ENCODE assay signal across 28 cellular contexts in the genomic region with DNA sequence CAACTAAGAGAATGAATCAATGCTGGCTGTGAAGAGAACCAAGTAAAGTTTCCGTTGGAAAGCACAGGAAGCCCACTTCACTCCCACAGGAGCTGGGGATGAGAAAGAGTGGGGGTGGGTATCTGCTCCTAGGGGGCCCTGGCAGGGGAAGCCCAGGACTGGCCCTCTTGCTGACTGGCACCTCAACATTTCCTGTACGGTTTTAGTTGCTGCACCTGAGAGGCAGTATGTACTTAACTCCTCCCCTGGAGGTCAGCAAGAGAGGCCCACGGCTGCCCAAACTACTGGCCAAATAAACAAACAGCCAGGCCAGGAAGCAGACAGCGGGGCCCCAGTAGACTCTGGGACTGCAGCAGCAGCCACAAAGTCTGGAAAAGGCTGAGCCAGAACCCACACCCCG. TPM values are rescaled to one million over a fixed set of nuclear protein-coding genes. Genes with fewer than 3 reads are reported as not detected.
DNase-seq lines count a peak whose midpoint lies in the region; TF ChIP-seq lines count a peak whose summit lies in the region.
"Had no signal": no experiment of that assay in that cellular context is flagged by ENCODE, and none has a peak within 500 bp of the region (broad histone marks: within the 10 kb centered on the region; RNA-seq: fewer than 3 reads in every experiment).

No MANE protein-coding gene starts in this region.

- TF ChIP-seq CTCF in Loucy (conservative IDR thresholded peaks at IDR 0.05; ENCODE audit: low read length) (no peak), smooth muscle cell (IDR thresholded peaks at IDR 0.05; ENCODE audit: borderline replicate concordance, insufficient read depth, poor library complexity, severe bottlenecking) (no peak), brain microvascular endothelial cell (IDR thresholded peaks at IDR 0.05; ENCODE audit: low read depth, low read length, missing control alignments) (no peak)

- H3K79me2 ChIP-seq in Loucy (ENCODE audit: insufficient read depth, low read length) (no peaks in the 10 kb centered on the region), smooth muscle cell (ENCODE audit: low read depth) (no peaks in the 10 kb centered on the region), GM23248 (ENCODE audit: insufficient read depth) (no peaks in the 10 kb centered on the region)

- H3K9ac ChIP-seq in Loucy (ENCODE audit: low read depth, low read length, poor library complexity, severe bottlenecking), result peak overlapping the region; percentile 10
- no peak overlapping the region for H3K9ac ChIP-seq in smooth muscle cell (ENCODE audit: low read depth)
- H3K9ac ChIP-seq in GM23248, result no peak overlapping the region

- H3K4me1 ChIP-seq in Loucy (ENCODE audit: insufficient read depth, low read length, poor library complexity, severe bottlenecking) (peaks cover 19% of the 10 kb centered on the region), smooth muscle cell (ENCODE audit: low read depth) (no peaks in the 10 kb centered on the region), GM23248 (ENCODE audit: insufficient read depth) (no peaks in the 10 kb centered on the region)
- H3K4me1 ChIP-seq: pancreas, SJCRH30 had no signal

- H3K9me3 ChIP-seq in Loucy (ENCODE audit: insufficient read depth, low read depth, low read length) (no peaks in the 10 kb centered on the region), smooth muscle cell (replicated peaks; ENCODE audit: low read depth) (no peaks in the 10 kb centered on the region), GM23248 (ENCODE audit: low read depth) (no peaks in the 10 kb centered on the region)
- H3K9me3 ChIP-seq: pancreas, SJCRH30, suprapubic skin had no signal

- intact Hi-C loops in dendritic cell treated with granulocyte-macrophage colony-stimulating factor and Interleukin-4, amounts not matched to agents 40 ng/mL and 50 ng/mL, for 4 days (cut with micrococcal nuclease), result no loop called here

- H3K27me3 ChIP-seq in Loucy (ENCODE audit: insufficient read depth, low read length, poor library complexity, severe bottlenecking), result no peaks in the 10 kb centered on the region
- H3K27me3 ChIP-seq in smooth muscle cell (ENCODE audit: low read depth), result no peaks in the 10 kb centered on the region
- H3K27me3 ChIP-seq in brain microvascular endothelial cell (replicated peaks), result no peaks in the 10 kb centered on the region
- H3K27me3 ChIP-seq in GM23248 (replicated peaks; ENCODE audit: insufficient read depth), result no peaks in the 10 kb centered on the region
- H3K27me3 ChIP-seq: pancreas, SJCRH30, suprapubic skin had no signal

- H3K9me3 Mint-ChIP-seq in dendritic cell treated with granulocyte-macrophage colony-stimulating factor and Interleukin-4, amounts not matched to agents 40 ng/mL and 50 ng/mL, for 4 days, result no peaks in the 10 kb centered on the region
- H3K9me3 Mint-ChIP-seq: activated naive CD4-positive, alpha-beta T cell treated with anti-CD3 and anti-CD28 coated beads for 36 hours; activated T-cell treated with anti-CD3 and anti-CD28 coated beads, Interleukin-2, amount 50 U/mL, for 4 hours; memory B cell; naive thymus-derived CD4-positive, alpha-beta T cell; stimulated activated effector memory CD8-positive, alpha-beta T cell treated with anti-CD3 and anti-CD28 coated beads, Interleukin-12 subunit alpha, Interleukin-12 subunit beta, amount 100 ng/mL, for 72 hours had no signal

- peaks cover 25% of the 10 kb centered on the region for H3K27me3 Mint-ChIP-seq in dendritic cell treated with granulocyte-macrophage colony-stimulating factor and Interleukin-4, amounts not matched to agents 40 ng/mL and 50 ng/mL, for 4 days

- no peaks in the 10 kb centered on the region for H4K20me1 ChIP-seq in Loucy (ENCODE audit: insufficient read depth, low read length, poor library complexity, severe bottlenecking)
- no peaks in the 10 kb centered on the region for H4K20me1 ChIP-seq in smooth muscle cell (ENCODE audit: low read depth)
- no peaks in the 10 kb centered on the region for H4K20me1 ChIP-seq in GM23248 (ENCODE audit: insufficient read depth)

- H3F3A ChIP-seq in Loucy (ENCODE audit: low read depth), result no peaks in the 10 kb centered on the region
- H3F3A ChIP-seq in smooth muscle cell (ENCODE audit: low read depth), result peaks cover 5% of the 10 kb centered on the region
- no peaks in the 10 kb centered on the region for H3F3A ChIP-seq in GM23248 (ENCODE audit: insufficient read depth)

- H3K4me3 Mint-ChIP-seq in dendritic cell treated with granulocyte-macrophage colony-stimulating factor and Interleukin-4, amounts not matched to agents 40 ng/mL and 50 ng/mL, for 4 days, result no peak overlapping the region
- H3K4me3 Mint-ChIP-seq: activated naive CD4-positive, alpha-beta T cell treated with anti-CD3 and anti-CD28 coated beads for 36 hours; activated T-cell treated with anti-CD3 and anti-CD28 coated beads, Interleukin-2, amount 50 U/mL, for 4 hours; memory B cell; naive thymus-derived CD4-positive, alpha-beta T cell; stimulated activated effector memory CD8-positive, alpha-beta T cell treated with anti-CD3 and anti-CD28 coated beads, Interleukin-12 subunit alpha, Interleukin-12 subunit beta, amount 100 ng/mL, for 72 hours had no signal

- H3K4me1 Mint-ChIP-seq in dendritic cell treated with granulocyte-macrophage colony-stimulating factor and Interleukin-4, amounts not matched to agents 40 ng/mL and 50 ng/mL, for 4 days (ENCODE audit: low read depth), result peaks cover 45% of the 10 kb centered on the region
- H3K4me1 Mint-ChIP-seq: memory B cell; stimulated activated effector memory CD8-positive, alpha-beta T cell treated with anti-CD3 and anti-CD28 coated beads, Interleukin-12 subunit alpha, Interleukin-12 subunit beta, amount 100 ng/mL, for 72 hours had no signal

- H3K4me3 ChIP-seq in Loucy (ENCODE audit: low read length, poor library complexity, severe bottlenecking) (no peak overlapping the region), smooth muscle cell (no peak overlapping the region), brain microvascular endothelial cell (ENCODE audit: low read depth, low read length) (no peak overlapping the region), GM23248 (no peak overlapping the region)
- H3K4me3 ChIP-seq: pancreas, SJCRH30, suprapubic skin had no signal

- peak overlapping the region; percentile 41 for H3K27ac ChIP-seq in smooth muscle cell (ENCODE audit: low read depth)
- H3K27ac ChIP-seq in brain microvascular endothelial cell, result no peak overlapping the region
- H3K27ac ChIP-seq in GM23248, result no peak overlapping the region
- H3K27ac ChIP-seq: pancreas, SJCRH30, suprapubic skin had no signal

- peak overlapping the region; percentile 43 for H2AFZ ChIP-seq in Loucy (ENCODE audit: low read length)
- H2AFZ ChIP-seq in smooth muscle cell (ENCODE audit: low read depth), result peak overlapping the region; percentile 30
- H2AFZ ChIP-seq in GM23248, result no peak overlapping the region

- H3K36me3 ChIP-seq in Loucy (ENCODE audit: insufficient read depth, low read length), result no peaks in the 10 kb centered on the region
- H3K36me3 ChIP-seq in smooth muscle cell (ENCODE audit: low read depth), result no peaks in the 10 kb centered on the region
- no peaks in the 10 kb centered on the region for H3K36me3 ChIP-seq in brain microvascular endothelial cell (replicated peaks)
- no peaks in the 10 kb centered on the region for H3K36me3 ChIP-seq in GM23248 (ENCODE audit: low read depth)
- H3K36me3 ChIP-seq: pancreas, SJCRH30, suprapubic skin had no signal

- H3K4me2 ChIP-seq in Loucy (ENCODE audit: low read depth, low read length, poor library complexity, severe bottlenecking), result peak overlapping the region; percentile 33
- H3K4me2 ChIP-seq in smooth muscle cell, result peak overlapping the region; percentile 9
- H3K4me2 ChIP-seq in GM23248 (ENCODE audit: unreplicated experiment), result no peak overlapping the region

- WGBS in smooth muscle cell (ENCODE audit: low lambda C conversion rate), result 17% methylated on average over 5 of the region's 5 CpGs
- 46 to 80% methylated on average over 1 to 5 of the region's 5 CpGs for WGBS in GM23248 (ENCODE audit: low coverage in 1 of 2, low lambda C conversion rate in 2 of 2, missing lambda C conversion rate in 2 of 2), 2 experiments

- in situ Hi-C loops in brain microvascular endothelial cell (cut with HindIII; ENCODE audit: low pct_ligation_motif_present, low sequenced_read_pairs) (no loop called here), GM23248 (cut with MboI) (no loop called here)

- H3K9me2 ChIP-seq in Loucy (replicated peaks; ENCODE audit: low read depth, low read length), result no peaks in the 10 kb centered on the region
- no peaks in the 10 kb centered on the region for H3K9me2 ChIP-seq in GM23248 (ENCODE audit: insufficient read depth)

- peak overlapping the region; percentile 5 for H3K27ac Mint-ChIP-seq in dendritic cell treated with granulocyte-macrophage colony-stimulating factor and Interleukin-4, amounts not matched to agents 40 ng/mL and 50 ng/mL, for 4 days
- H3K27ac Mint-ChIP-seq: activated naive CD4-positive, alpha-beta T cell treated with anti-CD3 and anti-CD28 coated beads for 36 hours; memory B cell; stimulated activated effector memory CD8-positive, alpha-beta T cell treated with anti-CD3 and anti-CD28 coated beads, Interleukin-12 subunit alpha, Interleukin-12 subunit beta, amount 100 ng/mL, for 72 hours had no signal

- H3K36me3 Mint-ChIP-seq in dendritic cell treated with granulocyte-macrophage colony-stimulating factor and Interleukin-4, amounts not matched to agents 40 ng/mL and 50 ng/mL, for 4 days (ENCODE audit: low read depth), result no peaks in the 10 kb centered on the region
- H3K36me3 Mint-ChIP-seq: memory B cell; stimulated activated effector memory CD8-positive, alpha-beta T cell treated with anti-CD3 and anti-CD28 coated beads, Interleukin-12 subunit alpha, Interleukin-12 subunit beta, amount 100 ng/mL, for 72 hours had no signal

- DNase-seq in lung microvascular endothelial cell (ENCODE audit: low read depth in 2 of 2), result peak; percentile 76 to 79
- DNase-seq in smooth muscle cell (lab: John Stamatoyannopoulos, UW; ENCODE audit: unreplicated experiment), result no peak
- no peak for DNase-seq in brain microvascular endothelial cell
- no peak for DNase-seq in NOMO-1 treated with DMSO at 0.1 percent for 48 hours (lab: John Stamatoyannopoulos, UW; ENCODE audit: unreplicated experiment)
- no peak for DNase-seq in GM23248
- DNase-seq: activated CD4-positive, alpha-beta T cell treated with anti-CD3 and anti-CD28 coated beads for 4 hours; activated naive CD4-positive, alpha-beta T cell treated with anti-CD3 and anti-CD28 coated beads for 36 hours; activated T-cell treated with anti-CD3 and anti-CD28 coated beads, Interleukin-2, amount 50 U/mL, for 4 hours; amygdala; central memory CD4-positive, alpha-beta T cell; foreskin melanocyte; GF-D8; kidney; naive thymus-derived CD4-positive, alpha-beta T cell; NCI-H1092 treated with DMSO at 0.1 percent for 48 hours; NCI-H2029; NCI-H446; pancreas; PC-3; SJCRH30; stimulated activated CD4-positive, alpha-beta T cell treated with anti-CD3 and anti-CD28 coated beads, Interleukin-1b, Interleukin-23, amount 100 ng/mL, for 48 hours had no signal

RNA-seq across cellular contexts. Expression of gene VWF, which starts 33.8 kb away (rescaled TPM):
- total RNA-seq in lung microvascular endothelial cell, result 496 and 1,530 TPM in 2 replicates
- total RNA-seq in smooth muscle cell, result 0.09 TPM in 1 of 2 replicates, not detected in the other
- polyA plus RNA-seq in smooth muscle cell, result 0.19 and 0.79 TPM in 2 replicates
- total RNA-seq in GM23248 (2014; rRNA removed; shearing (Covaris generic)), result not detected in 2 replicates
- polyA plus RNA-seq in GM23248 (2016; fragmentation: Nextera tagmentation; extraction: Ambion mirVana), result 0.03 and 0.14 TPM in 2 replicates
- total RNA-seq: activated naive CD4-positive, alpha-beta T cell treated with anti-CD3 and anti-CD28 coated beads for 36 hours; HT1080; PC-3; T-helper 1 cell treated with Interleukin-12 subunit alpha and Interleukin-12 subunit beta and Interleukin-4 antibody, amounts not matched to agents 30 ng/mL and 1 ng/mL, for 36 hours had no signal
- polyA plus RNA-seq: naive thymus-derived CD4-positive, alpha-beta T cell had no signal

RNA-seq across cellular contexts. Expression of gene CD9, which starts 41.9 kb away (rescaled TPM):
- 799 and 1,196 TPM in 2 replicates for total RNA-seq in lung microvascular endothelial cell
- total RNA-seq in smooth muscle cell, result 153 and 207 TPM in 2 replicates
- 144 and 236 TPM in 2 replicates for polyA plus RNA-seq in smooth muscle cell
- 24.7 and 28.6 TPM in 2 replicates for total RNA-seq in GM23248 (2014; rRNA removed; shearing (Covaris generic))
- polyA plus RNA-seq in GM23248 (2016; fragmentation: Nextera tagmentation; extraction: Ambion mirVana), result 45.1 and 46.9 TPM in 2 replicates

Comparison
In these comparisons a context has a peak if more than half of its experiments do, and no peak if none do; other contexts are left out.
1. DNase-seq: peak in lung microvascular endothelial cell (2 of 2); none in smooth muscle cell (single experiment), brain microvascular endothelial cell (single experiment), NOMO-1 treated with DMSO at 0.1 percent for 48 hours (single experiment) and GM23248 (single experiment).
2. RNA of gene VWF, which starts 33.8 kb away (total RNA-seq): 496 to 1,530 TPM in lung microvascular endothelial cell; 0.09 TPM in smooth muscle cell and not detected in GM23248; every median in the first group is over 100 times any median in the second.